Comparison of ENCODE assay signal across 30 cellular contexts in the genomic region with DNA sequence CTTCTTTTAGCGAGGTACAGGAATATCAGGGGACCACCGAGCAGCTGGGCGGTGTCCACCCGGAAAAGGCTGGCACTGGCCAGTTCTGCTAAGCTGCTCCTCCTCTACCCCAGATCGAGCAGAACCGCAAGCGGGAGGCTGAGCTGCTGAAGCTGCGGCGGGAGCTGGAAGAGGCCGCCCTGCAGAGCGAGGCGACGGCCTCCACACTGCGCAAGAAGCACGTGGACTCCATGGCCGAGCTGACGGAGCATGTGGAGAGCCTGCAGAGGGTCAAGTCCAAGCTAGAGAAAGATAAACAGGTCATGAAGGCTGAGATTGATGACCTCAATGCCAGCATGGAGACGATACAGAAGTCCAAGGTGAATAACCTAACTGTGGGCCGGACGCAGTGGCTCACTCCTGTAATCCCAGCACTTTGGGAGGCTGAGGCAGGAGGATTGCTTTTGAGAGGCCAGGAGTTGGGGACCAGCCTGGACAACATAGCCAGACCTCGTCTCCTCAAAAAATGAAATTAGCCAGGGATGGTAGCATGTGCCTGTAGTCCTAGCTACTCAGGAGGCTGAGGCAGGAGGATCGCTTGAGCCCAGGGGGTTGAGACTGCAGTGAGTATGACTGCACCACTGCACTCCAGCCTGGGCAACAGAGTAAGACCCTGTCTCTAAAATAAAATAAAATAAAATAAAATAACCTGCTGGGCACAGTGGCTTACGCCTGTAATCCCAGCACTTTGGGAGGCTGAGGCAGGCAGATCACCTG. TPM values are rescaled to one million over a fixed set of nuclear protein-coding genes. Genes with fewer than 3 reads are reported as not detected.
DNase-seq lines count a peak whose midpoint lies in the region; ATAC-seq, FAIRE-seq and TF ChIP-seq lines count a peak whose summit lies in the region.
"Had no signal": no experiment of that assay in that cellular context is flagged by ENCODE, and none has a peak within 500 bp of the region (broad histone marks: within the 10 kb centered on the region; RNA-seq: fewer than 3 reads in every experiment).

No MANE protein-coding gene starts in this region.

- intact Hi-C loops in HepG2 (cut with micrococcal nuclease; ENCODE audit: unreplicated experiment) (no loop called here), right lobe of liver (cut with DNase I) (no loop called here)

- POLR2A ChIA-PET in HepG2 (lab: Yijun Ruan, JAX): no interaction called here
- POLR2A ChIA-PET in WTC11 (lab: Charles Lee): interaction anchor here (0.6 kb wide), 4 partner anchors 9 to 129 kb away, joined by 3 to 5 read pairs (median 3); no protein-coding TSS in a partner anchor

- peaks cover 6% of the 10 kb centered on the region; the same call in 1 of the 2 replicates for H3K4me1 Mint-ChIP-seq in WTC11
- H3K4me1 Mint-ChIP-seq: CD14-positive monocyte; CD4-positive, alpha-beta memory T cell; CD4-positive, CD25-positive, alpha-beta regulatory T cell; CD8-positive, alpha-beta memory T cell had no signal

- no peaks in the 10 kb centered on the region for H3K9me3 ChIP-seq in HepG2 (ENCODE audit: low read length)
- no peaks in the 10 kb centered on the region for H3K9me3 ChIP-seq in right lobe of liver
- H3K9me3 ChIP-seq: BE2C, BLaER1 had no signal

- no peaks in the 10 kb centered on the region for H3K9me3 Mint-ChIP-seq in WTC11
- H3K9me3 Mint-ChIP-seq: CD14-positive monocyte; CD4-positive, alpha-beta memory T cell; CD4-positive, CD25-positive, alpha-beta regulatory T cell; CD8-positive, alpha-beta memory T cell had no signal

- H3K27ac Mint-ChIP-seq in WTC11: no peak overlapping the region
- H3K27ac Mint-ChIP-seq: CD4-positive, alpha-beta memory T cell; CD4-positive, CD25-positive, alpha-beta regulatory T cell had no signal

- no peak overlapping the region for H2AFZ ChIP-seq in HepG2 (ENCODE audit: low read length)

- TF ChIP-seq CTCF in HepG2 (CRISPR knock-in tag; IDR thresholded peaks at IDR 0.05) (no peak), right lobe of liver (IDR thresholded peaks at IDR 0.05) (no peak), WTC11 (IDR thresholded peaks at IDR 0.05) (no peak), bronchial epithelial cell (IDR thresholded peaks at IDR 0.05; ENCODE audit: insufficient read depth, low read length, severe bottlenecking) (no peak)

- DNase-seq in HepG2 (ENCODE audit: low spot score): no peak
- no peak for DNase-seq in right lobe of liver
- no peak for DNase-seq in WTC11 (ENCODE audit: low spot score)
- no peak for DNase-seq in bronchial epithelial cell (ENCODE audit: low read depth)
- no peak for DNase-seq in NCI-H146 (lab: John Stamatoyannopoulos, UW)
- DNase-seq: 8988T; ACHN; BE2C; C1 segment of cervical spinal cord; CD4-positive, alpha-beta memory T cell; CD4-positive, CD25-positive, alpha-beta regulatory T cell; CD8-positive, alpha-beta memory T cell; COR-L47; DMS 273 treated with DMSO at 0.1 percent for 48 hours; DMS153; DMS53; DMS79; DND-41; EL; GDM1 had no signal

- no peaks in the 10 kb centered on the region for H3K79me2 ChIP-seq in HepG2 (ENCODE audit: insufficient read depth, low read length)

- H3K4me3 Mint-ChIP-seq in WTC11: no peak overlapping the region
- H3K4me3 Mint-ChIP-seq: CD14-positive monocyte; CD4-positive, alpha-beta memory T cell; CD4-positive, CD25-positive, alpha-beta regulatory T cell; CD8-positive, alpha-beta memory T cell had no signal

- H3K4me1 ChIP-seq in HepG2 (ENCODE audit: insufficient read depth, low read length) (no peaks in the 10 kb centered on the region), right lobe of liver (peaks cover 0 to 4% (median 0%) of the 10 kb centered on the region in 4 donors)
- H3K4me1 ChIP-seq: BE2C had no signal

- H3K27ac ChIP-seq in HepG2 (ENCODE audit: extremely low read length, insufficient read depth, low read length) (no peak overlapping the region), right lobe of liver (no peak overlapping the region)
- H3K27ac ChIP-seq: BLaER1 had no signal

- TF ChIP-seq EP300 in HepG2 (IDR thresholded peaks at IDR 0.05; ENCODE audit: low read depth in 2 of 2, low read length in 2 of 2) (no peak), HepG2 (CRISPR knock-in tag; IDR thresholded peaks at IDR 0.05; ENCODE audit: borderline replicate concordance) (no peak)

- ATAC-seq in HepG2 (no peak), right lobe of liver (no peak), WTC11 (no peak), GM21619 (IDR thresholded peaks at IDR 0.05; ENCODE audit: unreplicated experiment) (no peak)
- ATAC-seq: GM12878 had no signal

- FAIRE-seq in HepG2 (lab: Jason Lieb, UNC) (no peak), bronchial epithelial cell (lab: Jason Lieb, UNC) (peak; percentile 13)
- FAIRE-seq: A204.1, GM12878, GM12892, GM18507 had no signal

- TF ChIP-seq POLR2A in HepG2 (IDR thresholded peaks at IDR 0.05; ENCODE audit: insufficient read depth in 1 of 2, low read depth in 2 of 2, low read length in 2 of 2) (no peak), right lobe of liver (IDR thresholded peaks at IDR 0.05) (no peak)

- no peak overlapping the region for H3K4me3 ChIP-seq in HepG2 (replicated peaks in 1 of 3; ENCODE audit: insufficient read depth in 1 of 3, low read depth in 2 of 3, low read length in 3 of 3)
- no peak overlapping the region for H3K4me3 ChIP-seq in right lobe of liver
- H3K4me3 ChIP-seq in bronchial epithelial cell (ENCODE audit: low read depth, low read length): no peak overlapping the region
- H3K4me3 ChIP-seq: BLaER1, GM12878 had no signal

- no peaks in the 10 kb centered on the region for H4K20me1 ChIP-seq in HepG2 (ENCODE audit: insufficient read depth, low read length)
- H4K20me1 ChIP-seq: BLaER1 had no signal

- WGBS in HepG2 (ENCODE audit: low lambda C conversion rate): 74% methylated on average over 22 of the region's 23 CpGs
- WGBS in right lobe of liver (ENCODE audit: insufficient coverage, low coverage, low lambda C conversion rate, missing lambda C conversion rate): 95% methylated on average over 4 of the region's 23 CpGs

- no peak overlapping the region for H3K9ac ChIP-seq in HepG2 (ENCODE audit: insufficient read depth, low read depth, low read length)
- H3K9ac ChIP-seq: BLaER1 had no signal

- no peaks in the 10 kb centered on the region for H3K36me3 Mint-ChIP-seq in WTC11
- H3K36me3 Mint-ChIP-seq: CD14-positive monocyte; CD4-positive, alpha-beta memory T cell; CD4-positive, CD25-positive, alpha-beta regulatory T cell; CD8-positive, alpha-beta memory T cell had no signal

- CTCF ChIA-PET in HepG2 (lab: Yijun Ruan, JAX; ENCODE audit: low intra/inter-chr PET ratio, low total read pairs): no interaction called here
- CTCF ChIA-PET in WTC11 (lab: Charles Lee): interaction anchor here (1.5 kb wide), 1 partner anchor 8 kb away, joined by 9 read pairs; no protein-coding TSS in a partner anchor

- no peak for TF ChIP-seq RAD21 in HepG2 (CRISPR knock-in tag; IDR thresholded peaks at IDR 0.05)

- no TSS peak for BruUV-seq in HepG2 (replicated peaks; lab: Mats Ljungman, UMichigan)

- H3K27me3 ChIP-seq in HepG2 (ENCODE audit: control insufficient read depth in 1 of 2, insufficient read depth in 2 of 2, low read length in 2 of 2) (0 out of 5 replicates have a peak, but pooled peaks cover 0 to 5% of the 10 kb centered on the region in 2 experiments), right lobe of liver (no peaks in the 10 kb centered on the region), bronchial epithelial cell (ENCODE audit: control insufficient read depth, insufficient read depth, low read length) (no peaks in the 10 kb centered on the region)
- H3K27me3 ChIP-seq: BE2C, BLaER1 had no signal

- H3K36me3 ChIP-seq in HepG2 (replicated peaks in 1 of 2; ENCODE audit: control insufficient read depth in 1 of 2, insufficient read depth in 2 of 2, low read length in 2 of 2) (no peaks in the 10 kb centered on the region), right lobe of liver (no peaks in the 10 kb centered on the region), bronchial epithelial cell (ENCODE audit: control insufficient read depth, insufficient read depth, low read length) (no peaks in the 10 kb centered on the region)
- H3K36me3 ChIP-seq: BE2C, BLaER1 had no signal

- H3K27me3 Mint-ChIP-seq in WTC11 (ENCODE audit: low read depth): no peaks in the 10 kb centered on the region
- H3K27me3 Mint-ChIP-seq: CD4-positive, CD25-positive, alpha-beta regulatory T cell; CD8-positive, alpha-beta memory T cell had no signal

- in situ Hi-C loops in HepG2 (cut with HindIII; ENCODE audit: extremely low pct_ligation_motif_present, low pct_unique_long_range_greater_than_20kb): no loop called here

- H3K4me2 ChIP-seq in HepG2 (ENCODE audit: low read depth, low read length): no peak overlapping the region
- H3K4me2 ChIP-seq: BLaER1 had no signal

RNA-seq across cellular contexts. Expression of a gene that starts 15.3 kb away (rescaled TPM):
- total RNA-seq in HepG2 (2016; rRNA removed; fragmentation: Illumina TruSeq; extraction: Trizol) (0.15 and 0.20 TPM in 2 replicates), right lobe of liver (not detected), WTC11 (2021) (not detected in 3 replicates), bronchial epithelial cell (0.26 and 0.53 TPM in 2 replicates)
- not detected in 2 replicates for total RNA-seq in HepG2 (2016; cell fraction: cytosol; rRNA removed; fragmentation: Illumina TruSeq; extraction: Trizol; ENCODE audit: low read depth)
- 0.15 and 0.37 TPM in 2 replicates for total RNA-seq in HepG2 (2016; cell fraction: insoluble cytoplasmic fraction; rRNA removed; fragmentation: Illumina TruSeq; extraction: Trizol)
- 0.15 TPM in 1 of 2 replicates, not detected in the other for total RNA-seq in HepG2 (2016; cell fraction: membrane; rRNA removed; fragmentation: Illumina TruSeq; extraction: Trizol)
- 0.13 TPM in 1 of 2 replicates, not detected in the other for total RNA-seq in HepG2 (2016; cell fraction: nucleus; rRNA removed; fragmentation: Illumina TruSeq; extraction: Trizol)
- 0.05 and 0.25 TPM in 2 replicates for polyA plus RNA-seq in HepG2 (2011; rRNA removed)
- 0.06 and 0.11 TPM in 2 replicates for polyA plus RNA-seq in HepG2 (2011; cell fraction: cytosol; rRNA removed)
- polyA plus RNA-seq in HepG2 (2011; cell fraction: nucleus; rRNA removed): 0.05 and 0.08 TPM in 2 replicates
- polyA plus RNA-seq in HepG2 (2012): 0.05 TPM in 1 of 2 replicates, not detected in the other
- polyA plus RNA-seq in HepG2 (2016; cell fraction: cytosol; fragmentation: Illumina TruSeq; extraction: Trizol; ENCODE audit: low read depth): 0.11 and 0.15 TPM in 2 replicates
- polyA plus RNA-seq in HepG2 (2016; cell fraction: insoluble cytoplasmic fraction; fragmentation: Illumina TruSeq; extraction: Trizol; ENCODE audit: low read depth): 0.11 and 0.27 TPM in 2 replicates
- 0.10 TPM in 1 of 2 replicates, not detected in the other for polyA plus RNA-seq in HepG2 (2016; cell fraction: membrane; fragmentation: Illumina TruSeq; extraction: Trizol; ENCODE audit: low read depth)
- polyA plus RNA-seq in HepG2 (2016; cell fraction: nucleus; fragmentation: Illumina TruSeq; extraction: Trizol; ENCODE audit: insufficient read depth, low read depth): not detected in 2 replicates
- polyA minus RNA-seq in HepG2 (2011; rRNA and poly(A)+ RNA removed; ENCODE audit: low replicate concordance): not detected in 2 replicates
- not detected in 2 replicates for polyA minus RNA-seq in HepG2 (2011; cell fraction: cytosol; rRNA and poly(A)+ RNA removed)
- not detected in 2 replicates for polyA minus RNA-seq in HepG2 (2011; cell fraction: nucleus; rRNA and poly(A)+ RNA removed)
- total RNA-seq: A673; CD4-positive, alpha-beta memory T cell; CD4-positive, CD25-positive, alpha-beta regulatory T cell; CD8-positive, alpha-beta memory T cell; G401 had no signal
- polyA plus RNA-seq: AG04450; CD14-positive monocyte; CD4-positive, alpha-beta memory T cell; CD4-positive, CD25-positive, alpha-beta regulatory T cell; CD8-positive, alpha-beta memory T cell had no signal

RNA-seq across cellular contexts. Expression of a gene that starts 37.7 kb away (rescaled TPM):
- total RNA-seq in HepG2 (2016; rRNA removed; fragmentation: Illumina TruSeq; extraction: Trizol) (88.5 and 89.7 TPM in 2 replicates), right lobe of liver (10 to 100 TPM; 50.0 to 78.0 (median 63.4) TPM), WTC11 (2021) (149 to 160 TPM (median 150 TPM) in 3 replicates), bronchial epithelial cell (234 and 269 TPM in 2 replicates)
- 352 and 381 TPM in 2 replicates for total RNA-seq in HepG2 (2016; cell fraction: cytosol; rRNA removed; fragmentation: Illumina TruSeq; extraction: Trizol; ENCODE audit: low read depth)
- 88.4 and 99.3 TPM in 2 replicates for total RNA-seq in HepG2 (2016; cell fraction: insoluble cytoplasmic fraction; rRNA removed; fragmentation: Illumina TruSeq; extraction: Trizol)
- 379 and 382 TPM in 2 replicates for total RNA-seq in HepG2 (2016; cell fraction: membrane; rRNA removed; fragmentation: Illumina TruSeq; extraction: Trizol)
- 36.5 and 43.0 TPM in 2 replicates for total RNA-seq in HepG2 (2016; cell fraction: nucleus; rRNA removed; fragmentation: Illumina TruSeq; extraction: Trizol)
- 44.3 and 46.8 TPM in 2 replicates for polyA plus RNA-seq in HepG2 (2011; rRNA removed)
- 69.4 and 70.9 TPM in 2 replicates for polyA plus RNA-seq in HepG2 (2011; cell fraction: cytosol; rRNA removed)
- polyA plus RNA-seq in HepG2 (2011; cell fraction: nucleus; rRNA removed): 27.0 and 30.7 TPM in 2 replicates
- 77.3 and 81.6 TPM in 2 replicates for polyA plus RNA-seq in HepG2 (2012)
- polyA plus RNA-seq in HepG2 (2016; cell fraction: cytosol; fragmentation: Illumina TruSeq; extraction: Trizol; ENCODE audit: low read depth): 628 and 647 TPM in 2 replicates
- 133 and 136 TPM in 2 replicates for polyA plus RNA-seq in HepG2 (2016; cell fraction: insoluble cytoplasmic fraction; fragmentation: Illumina TruSeq; extraction: Trizol; ENCODE audit: low read depth)
- 501 and 566 TPM in 2 replicates for polyA plus RNA-seq in HepG2 (2016; cell fraction: membrane; fragmentation: Illumina TruSeq; extraction: Trizol; ENCODE audit: low read depth)
- 71.6 and 84.3 TPM in 2 replicates for polyA plus RNA-seq in HepG2 (2016; cell fraction: nucleus; fragmentation: Illumina TruSeq; extraction: Trizol; ENCODE audit: insufficient read depth, low read depth)
- 89.0 and 132 TPM in 2 replicates for polyA minus RNA-seq in HepG2 (2011; rRNA and poly(A)+ RNA removed; ENCODE audit: low replicate concordance)
- 36.2 and 38.2 TPM in 2 replicates for polyA minus RNA-seq in HepG2 (2011; cell fraction: cytosol; rRNA and poly(A)+ RNA removed)
- 21.1 and 31.1 TPM in 2 replicates for polyA minus RNA-seq in HepG2 (2011; cell fraction: nucleus; rRNA and poly(A)+ RNA removed)
